In the genomic region with DNA sequence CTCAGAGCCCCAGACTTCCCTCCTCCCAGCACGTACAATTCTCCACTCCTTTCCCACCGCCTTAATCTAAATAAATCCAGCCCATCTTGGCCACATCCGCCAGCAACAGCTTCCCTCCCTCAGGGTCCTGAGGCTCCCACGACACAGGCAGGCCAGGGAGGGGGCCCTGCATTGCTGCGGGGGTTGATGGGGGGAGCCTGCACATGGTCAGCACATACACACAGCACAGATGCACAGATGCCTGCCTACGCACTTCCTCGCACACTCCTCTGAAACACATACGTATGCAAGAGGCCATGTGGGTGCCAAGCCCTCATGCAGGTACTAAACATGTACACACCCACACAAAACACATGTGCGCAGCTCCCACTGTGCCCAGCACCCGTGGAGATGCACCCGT, we compare ENCODE assay signal across 1 cellular context.
TF ChIP-seq lines count a peak whose summit lies in the region.

No MANE protein-coding gene starts in this region.

TF ChIP-seq in H1, 55 proteins besides CTCF, POLR2A, EP300 and RAD21:
- TF ChIP-seq CHD7 (IDR thresholded peaks at IDR 0.05; ENCODE audit: insufficient replicate concordance, low read length) (no peak), TAF7 (optimal IDR thresholded peaks at IDR 0.05; ENCODE audit: borderline replicate concordance, low read depth, low read length) (no peak), KDM4A (IDR thresholded peaks at IDR 0.05; ENCODE audit: low read depth, low read length, severe bottlenecking) (no peak), BCL11A (IDR thresholded peaks at IDR 0.05; ENCODE audit: low read depth in 2 of 2, low read length in 2 of 2) (no peak), GTF2F1 (IDR thresholded peaks at IDR 0.05; ENCODE audit: borderline replicate concordance, low read depth, low read length) (no peak), KDM1A (IDR thresholded peaks at IDR 0.05; ENCODE audit: borderline replicate concordance, low read length) (no peak), EZH2 (IDR thresholded peaks at IDR 0.05; ENCODE audit: low read depth, low read length, severe bottlenecking) (no peak), NRF1 (IDR thresholded peaks at IDR 0.05; ENCODE audit: low read depth, low read length) (no peak), ATF3 (IDR thresholded peaks at IDR 0.05; ENCODE audit: insufficient read depth, low read depth, low read length) (no peak), HDAC6 (IDR thresholded peaks at IDR 0.05; ENCODE audit: low read depth, low read length) (no peak), GABPA (IDR thresholded peaks at IDR 0.05; ENCODE audit: borderline replicate concordance, insufficient read depth, low read length) (no peak), CHD2 (IDR thresholded peaks at IDR 0.05; ENCODE audit: low read length) (no peak), SAP30 (IDR thresholded peaks at IDR 0.05; ENCODE audit: insufficient read depth, insufficient replicate concordance, low read length) (no peak), POU5F1 (IDR thresholded peaks at IDR 0.05; ENCODE audit: low read depth, low read length) (no peak), CBX8 (IDR thresholded peaks at IDR 0.05; ENCODE audit: borderline replicate concordance, low read depth, low read length) (no peak), SUZ12 (IDR thresholded peaks at IDR 0.05; ENCODE audit: low read length) (no peak)
- TF ChIP-seq, protein P1, sequence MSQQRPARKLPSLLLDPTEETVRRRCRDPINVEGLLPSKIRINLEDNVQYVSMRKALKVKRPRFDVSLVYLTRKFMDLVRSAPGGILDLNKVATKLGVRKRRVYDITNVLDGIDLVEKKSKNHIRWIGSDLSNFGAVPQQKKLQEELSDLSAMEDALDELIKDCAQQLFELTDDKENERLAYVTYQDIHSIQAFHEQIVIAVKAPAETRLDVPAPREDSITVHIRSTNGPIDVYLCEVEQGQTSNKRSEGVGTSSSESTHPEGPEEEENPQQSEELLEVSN (IDR thresholded peaks at IDR 0.05), result no peak
TF ChIP-seq in H1: peak in this region for 0.
